Comparison of ENCODE assay signal across 8 cellular contexts in genomic region chr6:165751486-165751885, GRCh38.
"Had no signal": no experiment of that assay in that cellular context is flagged by ENCODE, and none has a peak within 500 bp of the region (broad histone marks: within the 10 kb centered on the region; RNA-seq: fewer than 3 reads in every experiment).

No MANE protein-coding gene starts in this region.

- H2AFZ ChIP-seq: GM23248 had no signal

- H3K36me3 ChIP-seq: HAP-1 had no signal

- H3K9ac ChIP-seq: GM23248 had no signal

- H3K27ac ChIP-seq: GM23248 had no signal

- H3K9me3 ChIP-seq: HAP-1 had no signal

- H3K4me1 ChIP-seq: HAP-1 had no signal

- H3K27ac Mint-ChIP-seq: HFFc6 had no signal

- H3K4me3 ChIP-seq: GM23248, HAP-1, K562 had no signal

- ATAC-seq: HCT116, K562 had no signal

- H3K4me3 Mint-ChIP-seq: HFFc6 had no signal

- DNase-seq: GM23248, GOT3, H7, HFFc6, IMR-90 had no signal
